ENCODE assay signal across 27 cellular contexts in genomic region chr3:60424942-60425341, GRCh38.
"Had no signal": no experiment of that assay in that cellular context is flagged by ENCODE, and none has a peak within 500 bp of the region (broad histone marks: within the 10 kb centered on the region; RNA-seq: fewer than 3 reads in every experiment).

No MANE protein-coding gene starts in this region.

- ATAC-seq: natural killer cell; right lobe of liver; stimulated activated memory B cell treated with anti-CD40 and anti-IgM and Interleukin-4, amounts not matched to agents 10 μg/mL and 1 μg/mL and 100 μg/mL, for 72 hours; stimulated activated naive CD8-positive, alpha-beta T cell treated with anti-CD3 and anti-CD28 coated beads, Interleukin-15, amount 100 ng/mL, for 72 hours had no signal

- DNase-seq: islet precursor cell; left ventricle myocardium inferior; mesendoderm; naive B cell; natural killer cell; nephron progenitor cell; occipital lobe; right lobe of liver; stimulated activated CD4-positive, alpha-beta T cell treated with anti-CD3 and anti-CD28 coated beads, Interleukin-1b, Interleukin-23, amount 100 ng/mL, for 48 hours; stimulated activated CD4-positive, alpha-beta T cell treated with anti-CD3 and anti-CD28 coated beads, Interleukin-2, amount 100 ng/mL, for 48 hours; stimulated activated CD4-positive, alpha-beta T cell treated with anti-CD3 and anti-CD28 coated beads, Interleukin-4, amount 100 ng/mL, for 4 hours; stimulated activated CD8-positive, alpha-beta memory T cell treated with anti-CD3 and anti-CD28 coated beads, Interleukin-4, amount 100 ng/mL, for 48 hours; stimulated activated naive CD4-positive, alpha-beta T cell treated with Interleukin-2 at 50 U/mL for 16 hours; stimulated activated naive CD8-positive, alpha-beta T cell treated with anti-CD3 and anti-CD28 coated beads, Interleukin-15, amount 100 ng/mL, for 72 hours; substantia nigra; uterus had no signal

- H3K9ac ChIP-seq: neural progenitor cell, parathyroid adenoma had no signal

- H3K4me1 ChIP-seq: left ventricle myocardium inferior, neural progenitor cell, parathyroid adenoma, right atrium auricular region, tibial nerve, uterus had no signal

- H3K9me3 ChIP-seq: left ventricle myocardium inferior, neutrophil, right atrium auricular region, right lobe of liver, tibial nerve, uterus had no signal

- H3K27ac Mint-ChIP-seq: mesothelial cell of epicardium; naive B cell; natural killer cell; nephron progenitor cell; neural progenitor cell; progenitor cell of endocrine pancreas; stimulated activated memory B cell treated with anti-CD40 and anti-IgM and Interleukin-4, amounts not matched to agents 10 μg/mL and 1 μg/mL and 100 μg/mL, for 72 hours; stimulated activated naive CD8-positive, alpha-beta T cell treated with anti-CD3 and anti-CD28 coated beads, Interleukin-15, amount 100 ng/mL, for 72 hours; type B pancreatic cell had no signal

- H3K4me1 Mint-ChIP-seq: mesothelial cell of epicardium; naive B cell; natural killer cell; neural progenitor cell; stimulated activated memory B cell treated with anti-CD40 and anti-IgM and Interleukin-4, amounts not matched to agents 10 μg/mL and 1 μg/mL and 100 μg/mL, for 72 hours had no signal

- H3K4me3 Mint-ChIP-seq: mesothelial cell of epicardium; natural killer cell; nephron progenitor cell; neural progenitor cell; stimulated activated memory B cell treated with anti-CD40 and anti-IgM and Interleukin-4, amounts not matched to agents 10 μg/mL and 1 μg/mL and 100 μg/mL, for 72 hours; stimulated activated naive CD8-positive, alpha-beta T cell treated with anti-CD3 and anti-CD28 coated beads, Interleukin-15, amount 100 ng/mL, for 72 hours; type B pancreatic cell had no signal

- H3K4me3 ChIP-seq: left ventricle myocardium inferior, lung, neural progenitor cell, right atrium auricular region, right lobe of liver, smooth muscle cell, tibial nerve, uterus had no signal

- H3K36me3 Mint-ChIP-seq: mesothelial cell of epicardium; naive B cell; natural killer cell; neural progenitor cell; stimulated activated memory B cell treated with anti-CD40 and anti-IgM and Interleukin-4, amounts not matched to agents 10 μg/mL and 1 μg/mL and 100 μg/mL, for 72 hours; type B pancreatic cell had no signal

- H3K27me3 Mint-ChIP-seq: naive B cell; progenitor cell of endocrine pancreas; stimulated activated memory B cell treated with anti-CD40 and anti-IgM and Interleukin-4, amounts not matched to agents 10 μg/mL and 1 μg/mL and 100 μg/mL, for 72 hours; stimulated activated naive CD8-positive, alpha-beta T cell treated with anti-CD3 and anti-CD28 coated beads, Interleukin-15, amount 100 ng/mL, for 72 hours; type B pancreatic cell had no signal

- H3K27ac ChIP-seq: left ventricle myocardium inferior, neural progenitor cell, neutrophil, parathyroid adenoma, right atrium auricular region, right lobe of liver, tibial nerve, uterus had no signal

- H3K27me3 ChIP-seq: neural progenitor cell, neutrophil, right atrium auricular region, right lobe of liver, tibial nerve, uterus had no signal

- H3K36me3 ChIP-seq: left ventricle myocardium inferior, neural progenitor cell, neutrophil, right atrium auricular region, right lobe of liver, tibial nerve, uterus had no signal

- H3K9me3 Mint-ChIP-seq: mesothelial cell of epicardium; naive B cell; natural killer cell; nephron progenitor cell; neural progenitor cell; stimulated activated memory B cell treated with anti-CD40 and anti-IgM and Interleukin-4, amounts not matched to agents 10 μg/mL and 1 μg/mL and 100 μg/mL, for 72 hours; stimulated activated naive CD8-positive, alpha-beta T cell treated with anti-CD3 and anti-CD28 coated beads, Interleukin-15, amount 100 ng/mL, for 72 hours; type B pancreatic cell had no signal
